In the genomic region with DNA sequence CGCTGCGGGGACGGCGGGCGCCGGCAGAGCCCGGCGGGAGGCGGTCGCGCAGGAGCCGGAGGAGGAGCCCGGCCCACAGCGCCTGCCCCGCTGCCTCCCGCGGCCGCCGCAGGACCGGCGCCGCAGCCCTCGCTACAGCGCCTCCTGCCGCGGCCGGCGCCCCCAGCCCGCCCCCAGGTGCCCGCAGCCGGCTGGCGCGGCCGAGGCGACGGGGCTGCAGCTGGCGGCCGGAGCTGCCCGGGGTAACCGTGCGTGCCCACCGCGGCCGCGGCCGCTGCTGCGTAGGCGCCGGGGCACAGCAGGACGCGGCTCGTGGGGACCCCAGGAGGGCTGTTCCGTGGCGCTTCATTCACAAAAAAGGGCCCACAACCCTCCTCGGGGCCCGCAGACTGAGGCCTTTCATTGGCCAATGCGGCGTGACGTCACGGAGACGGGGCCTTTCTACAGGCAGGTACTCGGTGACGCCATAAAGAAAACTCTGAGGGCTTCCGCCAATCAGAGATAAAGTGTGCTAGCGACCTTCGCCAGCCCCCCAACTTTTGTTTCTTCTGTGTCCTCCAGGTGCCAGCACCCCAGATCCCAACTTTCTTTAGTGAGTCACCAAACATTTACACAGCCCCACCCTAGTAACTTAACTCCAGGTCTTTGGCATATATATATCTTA, we compare ENCODE assay signal across 8 cellular contexts. TPM values are rescaled to one million over a fixed set of nuclear protein-coding genes. Genes with fewer than 3 reads are reported as not detected.
DNase-seq lines count a peak whose midpoint lies in the region; ATAC-seq and TF ChIP-seq lines count a peak whose summit lies in the region.

Gene CDC14B, minus strand, starts transcription at position 353 of the 664 bp plus-strand sequence. CDS start 465 bp downstream, outside the sequence.

- DNase-seq in EH (ENCODE audit: low read depth) = peak; percentile 88
- DNase-seq in NOMO-1 treated with DMSO at 0.1 percent for 48 hours (lab: John Stamatoyannopoulos, UW; ENCODE audit: unreplicated experiment) = peak; percentile 88
- peak; percentile 67 for DNase-seq in activated T-cell treated with anti-CD3 and anti-CD28 coated beads for 48 hours (ENCODE audit: low read depth)
- peak; percentile 72 for DNase-seq in epithelial cell of prostate (ENCODE audit: low read depth, low spot score)
- DNase-seq in mesothelial cell of epicardium (ENCODE audit: low spot score in 2 of 2, unreplicated experiment in 2 of 2) = peak; percentile 86 to 92
- DNase-seq in stimulated activated CD8-positive, alpha-beta memory T cell treated with anti-CD3 and anti-CD28 coated beads, Interleukin-12 subunit alpha, Interleukin-12 subunit beta, amount 100 ng/mL, for 4 hours (ENCODE audit: low read depth) = peak; percentile 46

- peak within 1 kb of the TSS; percentile 95 for H3K27ac Mint-ChIP-seq in mesothelial cell of epicardium

- H3K36me3 Mint-ChIP-seq in mesothelial cell of epicardium = no peaks in the 10 kb centered on the region

- H3K9me3 Mint-ChIP-seq in mesothelial cell of epicardium = no peaks in the 10 kb centered on the region

- peak within 1 kb of the TSS; percentile 80 for H3K4me3 Mint-ChIP-seq in mesothelial cell of epicardium

- peak within 1 kb of the TSS; percentile 51 for H3K27ac ChIP-seq in epithelial cell of prostate

- TF ChIP-seq CTCF in mesothelial cell of epicardium (IDR thresholded peaks at IDR 0.05; ENCODE audit: unreplicated experiment) = no peak

- ATAC-seq in HG03520 (IDR thresholded peaks at IDR 0.05; ENCODE audit: unreplicated experiment) (peak; percentile 64), GM18870 (IDR thresholded peaks at IDR 0.05; ENCODE audit: unreplicated experiment) (no peak)

- H3K27me3 Mint-ChIP-seq in mesothelial cell of epicardium (ENCODE audit: low read depth) = no peaks in the 10 kb centered on the region

- peaks cover 35% of the 10 kb centered on the region for H3K4me1 Mint-ChIP-seq in mesothelial cell of epicardium

RNA-seq across cellular contexts. Expression of gene CDC14B, which starts in this region (rescaled TPM):
- total RNA-seq in mesothelial cell of epicardium = 39.0 to 40.1 TPM (median 39.3 TPM) in 3 replicates
